Comparison of ENCODE assay signal across 10 cellular contexts in genomic region chr17:64781810-64782555, GRCh38.
A peak's percentile ranks its signal among the peaks of the same experiment; 100 is the strongest.
DNase-seq lines count a peak whose midpoint lies in the region; ATAC-seq lines count a peak whose summit lies in the region.
"Had no signal": no experiment of that assay in that cellular context is flagged by ENCODE, and none has a peak within 500 bp of the region (broad histone marks: within the 10 kb centered on the region; RNA-seq: fewer than 3 reads in every experiment).

No MANE protein-coding gene starts in this region.

- H3K27ac Mint-ChIP-seq in T-helper 2 cell treated with Interferon-gamma antibody and Interleukin-4, amounts not matched to agents 5 μg/mL and 100 μg/mL, for 36 hours, result peak overlapping the region; percentile 27
- H3K27ac Mint-ChIP-seq in activated naive CD8-positive, alpha-beta T cell treated with anti-CD3 and anti-CD28 coated beads, Interleukin-2, amount 50 U/mL, for 24 hours, result no peak overlapping the region
- H3K27ac Mint-ChIP-seq in immature natural killer cell, result peak overlapping the region in 5 of 6 donors; percentile 39 to 77 (median 53)
- H3K27ac Mint-ChIP-seq in stimulated activated naive CD8-positive, alpha-beta T cell treated with anti-CD3 and anti-CD28 coated beads, Interleukin-15, amount 100 ng/mL, for 72 hours, result no peak overlapping the region

- peak overlapping the region; percentile 60 for H3K4me3 Mint-ChIP-seq in T-helper 2 cell treated with Interferon-gamma antibody and Interleukin-4, amounts not matched to agents 5 μg/mL and 100 μg/mL, for 36 hours
- H3K4me3 Mint-ChIP-seq in activated naive CD8-positive, alpha-beta T cell treated with anti-CD3 and anti-CD28 coated beads, Interleukin-2, amount 50 U/mL, for 24 hours, result peak overlapping the region; percentile 22
- peak overlapping the region; percentile 43 to 72 (median 68) for H3K4me3 Mint-ChIP-seq in immature natural killer cell
- H3K4me3 Mint-ChIP-seq in stimulated activated naive CD8-positive, alpha-beta T cell treated with anti-CD3 and anti-CD28 coated beads, Interleukin-15, amount 100 ng/mL, for 72 hours, result peak overlapping the region; percentile 42 to 80

- H3K9me3 Mint-ChIP-seq in T-helper 2 cell treated with Interferon-gamma antibody and Interleukin-4, amounts not matched to agents 5 μg/mL and 100 μg/mL, for 36 hours, result no peaks in the 10 kb centered on the region
- H3K9me3 Mint-ChIP-seq in activated naive CD8-positive, alpha-beta T cell treated with anti-CD3 and anti-CD28 coated beads, Interleukin-2, amount 50 U/mL, for 24 hours, result no peaks in the 10 kb centered on the region
- H3K9me3 Mint-ChIP-seq in immature natural killer cell, result no peaks in the 10 kb centered on the region
- H3K9me3 Mint-ChIP-seq in stimulated activated naive CD8-positive, alpha-beta T cell treated with anti-CD3 and anti-CD28 coated beads, Interleukin-15, amount 100 ng/mL, for 72 hours, result no peaks in the 10 kb centered on the region

- H3K4me1 Mint-ChIP-seq in T-helper 2 cell treated with Interferon-gamma antibody and Interleukin-4, amounts not matched to agents 5 μg/mL and 100 μg/mL, for 36 hours (ENCODE audit: low read depth), result peaks cover 13% of the 10 kb centered on the region
- H3K4me1 Mint-ChIP-seq in activated naive CD8-positive, alpha-beta T cell treated with anti-CD3 and anti-CD28 coated beads, Interleukin-2, amount 50 U/mL, for 24 hours, result peaks cover 32% of the 10 kb centered on the region
- peaks cover 26 to 29% of the 10 kb centered on the region in 2 donors for H3K4me1 Mint-ChIP-seq in immature natural killer cell
- H3K4me1 Mint-ChIP-seq in stimulated activated naive CD8-positive, alpha-beta T cell treated with anti-CD3 and anti-CD28 coated beads, Interleukin-15, amount 100 ng/mL, for 72 hours, result peaks cover 53% of the 10 kb centered on the region

- peaks cover 12% of the 10 kb centered on the region for H3K27me3 Mint-ChIP-seq in T-helper 2 cell treated with Interferon-gamma antibody and Interleukin-4, amounts not matched to agents 5 μg/mL and 100 μg/mL, for 36 hours (ENCODE audit: low read depth)
- H3K27me3 Mint-ChIP-seq in activated naive CD8-positive, alpha-beta T cell treated with anti-CD3 and anti-CD28 coated beads, Interleukin-2, amount 50 U/mL, for 24 hours, result peaks cover 11% of the 10 kb centered on the region
- H3K27me3 Mint-ChIP-seq in immature natural killer cell (ENCODE audit: low read depth in 3 of 3), result peaks cover 2 to 16% (median 11%) of the 10 kb centered on the region in 3 donors
- H3K27me3 Mint-ChIP-seq in stimulated activated naive CD8-positive, alpha-beta T cell treated with anti-CD3 and anti-CD28 coated beads, Interleukin-15, amount 100 ng/mL, for 72 hours, result peaks cover 13% of the 10 kb centered on the region

- no peak for ATAC-seq in activated naive CD8-positive, alpha-beta T cell treated with anti-CD3 and anti-CD28 coated beads, Interleukin-2, amount 50 U/mL, for 24 hours
- no peak for ATAC-seq in stimulated activated naive CD8-positive, alpha-beta T cell treated with anti-CD3 and anti-CD28 coated beads, Interleukin-15, amount 100 ng/mL, for 72 hours
- ATAC-seq in HG03378 (IDR thresholded peaks at IDR 0.05; ENCODE audit: unreplicated experiment), result no peak

- no peak for DNase-seq in T-helper 2 cell treated with Interferon-gamma antibody and Interleukin-4, amounts not matched to agents 5 μg/mL and 100 μg/mL, for 36 hours (ENCODE audit: low spot score)
- no peak for DNase-seq in T-helper 2 cell
- no peak for DNase-seq in activated naive CD8-positive, alpha-beta T cell treated with anti-CD3 and anti-CD28 coated beads, Interleukin-2, amount 50 U/mL, for 24 hours
- no peak for DNase-seq in immature natural killer cell
- no peak for DNase-seq in stimulated activated naive CD8-positive, alpha-beta T cell treated with anti-CD3 and anti-CD28 coated beads, Interleukin-15, amount 100 ng/mL, for 72 hours
- no peak for DNase-seq in cerebellar cortex (ENCODE audit: low spot score)
- DNase-seq in NCI-H2171 treated with DMSO at 0.1 percent for 48 hours (lab: John Stamatoyannopoulos, UW), result no peak
- DNase-seq: 8988T, NCI-H146 had no signal

- H3K36me3 Mint-ChIP-seq in T-helper 2 cell treated with Interferon-gamma antibody and Interleukin-4, amounts not matched to agents 5 μg/mL and 100 μg/mL, for 36 hours (ENCODE audit: low read depth), result peaks cover 20% of the 10 kb centered on the region
- H3K36me3 Mint-ChIP-seq in activated naive CD8-positive, alpha-beta T cell treated with anti-CD3 and anti-CD28 coated beads, Interleukin-2, amount 50 U/mL, for 24 hours (ENCODE audit: low read depth), result no peaks in the 10 kb centered on the region
- H3K36me3 Mint-ChIP-seq in immature natural killer cell, result peaks cover 1 to 7% (median 3%) of the 10 kb centered on the region in 3 donors

Comparison
In these comparisons a context has a peak if more than half of its experiments do, and no peak if none do; other contexts are left out.
1. H3K27ac Mint-ChIP-seq: peak in T-helper 2 cell treated with Interferon-gamma antibody and Interleukin-4, amounts not matched to agents 5 μg/mL and 100 μg/mL, for 36 hours (single experiment) and immature natural killer cell (5 of 6); none in activated naive CD8-positive, alpha-beta T cell treated with anti-CD3 and anti-CD28 coated beads, Interleukin-2, amount 50 U/mL, for 24 hours (single experiment) and stimulated activated naive CD8-positive, alpha-beta T cell treated with anti-CD3 and anti-CD28 coated beads, Interleukin-15, amount 100 ng/mL, for 72 hours (0 of 2).
2. Peak in every context shown above with its lines, with median percentiles within 50 percentile points of each other: H3K4me3 Mint-ChIP-seq.